12 cellular contexts compared by ENCODE assay signal in genomic region chr5:131532016-131532640, GRCh38.
DNase-seq lines count a peak whose midpoint lies in the region; ATAC-seq and TF ChIP-seq lines count a peak whose summit lies in the region.
"Had no signal": no experiment of that assay in that cellular context is flagged by ENCODE, and none has a peak within 500 bp of the region (broad histone marks: within the 10 kb centered on the region; RNA-seq: fewer than 3 reads in every experiment).

No MANE protein-coding gene starts in this region.

- H3K36me3 Mint-ChIP-seq in CD8-positive, alpha-beta memory T cell: peaks cover 0 to 11% (median 2%) of the 10 kb centered on the region in 3 donors

- POLR2A ChIA-PET in CD8-positive, alpha-beta memory T cell (lab: Charles Lee): interaction anchor here (0.7 to 1.4 kb wide), 4 partner anchors 9 to 439 kb away, joined by 3 to 5 read pairs (median 4); no protein-coding TSS in a partner anchor

- TF ChIP-seq CTCF in LNCaP clone FGC (IDR thresholded peaks at IDR 0.05; ENCODE audit: control insufficient read depth, extremely low read depth, insufficient read depth): no peak

- no peak for ATAC-seq in HG03520 (IDR thresholded peaks at IDR 0.05; ENCODE audit: unreplicated experiment)
- no peak for ATAC-seq in HG03342 (IDR thresholded peaks at IDR 0.05; ENCODE audit: unreplicated experiment)
- ATAC-seq: K562 had no signal

- H3K9me3 ChIP-seq in CD8-positive, alpha-beta memory T cell (ENCODE audit: low read length): no peaks in the 10 kb centered on the region
- H3K9me3 ChIP-seq in muscle layer of colon (ENCODE audit: low read length): no peaks in the 10 kb centered on the region

- H3K4me1 ChIP-seq in CD8-positive, alpha-beta memory T cell (ENCODE audit: insufficient read depth, low read length): peaks cover 84% of the 10 kb centered on the region
- peaks cover 40% of the 10 kb centered on the region for H3K4me1 ChIP-seq in muscle layer of colon (ENCODE audit: insufficient read depth, low read length)

- H3K9ac ChIP-seq in muscle layer of colon (ENCODE audit: low read length): peak overlapping the region; percentile 23

- no peaks in the 10 kb centered on the region for H3K27me3 Mint-ChIP-seq in CD8-positive, alpha-beta memory T cell

- DNase-seq in CD8-positive, alpha-beta memory T cell: peak in 2 of 5 donors; percentile 15 to 45
- DNase-seq in LNCaP clone FGC (ENCODE audit: low read depth): no peak
- peak; percentile 81 for DNase-seq in cerebellar cortex (ENCODE audit: low spot score)
- DNase-seq in NCI-H1105 treated with DMSO at 0.1 percent for 48 hours (lab: John Stamatoyannopoulos, UW): no peak
- no peak for DNase-seq in GF-D8 (lab: John Stamatoyannopoulos, UW)
- DNase-seq: effector CD4-positive, alpha-beta T cell; EL; islet precursor cell had no signal

- peak overlapping the region; percentile 79 to 97 (median 92) for H3K27ac Mint-ChIP-seq in CD8-positive, alpha-beta memory T cell

- H3K27ac ChIP-seq in CD8-positive, alpha-beta memory T cell (ENCODE audit: low read depth, low read length): no peak overlapping the region
- peak overlapping the region; percentile 13 for H3K27ac ChIP-seq in muscle layer of colon (ENCODE audit: low read depth, low read length)

- H3K4me3 Mint-ChIP-seq in CD8-positive, alpha-beta memory T cell: peak overlapping the region; percentile 74 to 90 (median 81)

- H3K9me3 Mint-ChIP-seq in CD8-positive, alpha-beta memory T cell: no peaks in the 10 kb centered on the region

- CTCF ChIA-PET in CD8-positive, alpha-beta memory T cell (lab: Charles Lee): interaction anchor here (1.1 to 1.7 kb wide), 4 partner anchors 15 to 57 kb away, joined by 3 to 4 read pairs (median 3); no protein-coding TSS in a partner anchor

- H3K27me3 ChIP-seq in CD8-positive, alpha-beta memory T cell (ENCODE audit: insufficient read depth, low read length, poor library complexity, severe bottlenecking): no peaks in the 10 kb centered on the region
- H3K27me3 ChIP-seq in muscle layer of colon (ENCODE audit: control insufficient read depth in 1 of 2, insufficient read depth in 2 of 2, low read length in 2 of 2): no peaks in the 10 kb centered on the region

- no peaks in the 10 kb centered on the region for H3K36me3 ChIP-seq in CD8-positive, alpha-beta memory T cell (ENCODE audit: insufficient read depth, low read length)
- H3K36me3 ChIP-seq in muscle layer of colon (ENCODE audit: insufficient read depth, low read length): no peaks in the 10 kb centered on the region

- peak overlapping the region; percentile 51 for H3K4me3 ChIP-seq in CD8-positive, alpha-beta memory T cell (ENCODE audit: low read length)
- H3K4me3 ChIP-seq in LNCaP clone FGC (ENCODE audit: low read depth, low read length) (peak overlapping the region; percentile 24), muscle layer of colon (ENCODE audit: low read depth in 1 of 2, low read length in 2 of 2) (peak overlapping the region; percentile 42 to 53)
- H3K4me3 ChIP-seq: K562 had no signal

- peaks cover 72 to 83% (median 79%) of the 10 kb centered on the region in 3 donors for H3K4me1 Mint-ChIP-seq in CD8-positive, alpha-beta memory T cell
